ENCODE assay signal across 9 cellular contexts in the genomic region with DNA sequence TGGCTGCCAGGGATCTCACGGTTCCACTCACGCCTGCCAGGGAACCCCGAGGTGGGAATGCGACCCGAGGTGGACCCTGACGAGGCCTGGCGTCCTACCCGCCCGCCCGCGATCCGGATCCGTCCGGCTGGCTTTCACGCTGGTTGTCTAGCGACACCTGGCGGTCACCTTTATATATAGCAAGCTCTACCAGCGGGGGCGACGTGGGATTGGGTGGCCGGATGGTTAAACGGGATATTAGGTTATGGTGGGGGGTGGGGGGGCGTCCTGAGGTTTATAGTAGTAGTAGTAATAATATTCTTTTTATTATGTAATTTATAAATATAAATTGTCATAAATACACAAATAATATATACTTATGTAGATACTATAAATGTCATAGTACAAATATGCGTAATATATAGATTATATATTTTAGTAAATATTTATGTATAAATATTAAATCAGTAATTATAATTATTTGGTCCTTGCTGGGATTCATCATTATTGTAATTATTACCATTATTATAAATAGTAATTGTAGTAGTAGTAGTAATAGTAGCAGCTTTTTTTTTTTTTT.
A peak's percentile ranks its signal among the peaks of the same experiment; 100 is the strongest.
DNase-seq lines count a peak whose midpoint lies in the region; ATAC-seq and TF ChIP-seq lines count a peak whose summit lies in the region.
"Had no signal": no experiment of that assay in that cellular context is flagged by ENCODE, and none has a peak within 500 bp of the region (broad histone marks: within the 10 kb centered on the region; RNA-seq: fewer than 3 reads in every experiment).

No MANE protein-coding gene starts in this region.

- TF ChIP-seq CTCF in OCI-LY7 (conservative IDR thresholded peaks at IDR 0.05; ENCODE audit: low read length) (peak; percentile 85), epithelial cell of esophagus (IDR thresholded peaks at IDR 0.05; ENCODE audit: insufficient read depth, low read depth, low read length, missing control alignments) (peak; percentile 73)

- H3K9me3 ChIP-seq in OCI-LY7 (ENCODE audit: low read length): no peaks in the 10 kb centered on the region
- no peaks in the 10 kb centered on the region for H3K9me3 ChIP-seq in mucosa of rectum (ENCODE audit: control insufficient read depth in 2 of 2, low read length in 2 of 2)

- H2AFZ ChIP-seq in OCI-LY7 (ENCODE audit: low read length): 0 out of 2 replicates have a peak overlapping the region, but pooled peaks have one; percentile 45

- DNase-seq in DMS53 treated with DMSO at 0.1 percent for 48 hours (lab: John Stamatoyannopoulos, UW; ENCODE audit: unreplicated experiment) (peak; percentile 2), OCI-LY7 (ENCODE audit: low spot score) (peak; percentile 82), activated T-cell treated with anti-CD3 and anti-CD28 coated beads for 1 hour (ENCODE audit: low read depth) (peak; percentile 74), epithelial cell of esophagus (ENCODE audit: low read depth) (peak; percentile 68)
- DNase-seq in stimulated activated CD8-positive, alpha-beta memory T cell treated with anti-CD3 and anti-CD28 coated beads, Interleukin-4, amount 100 ng/mL, for 24 hours (ENCODE audit: low read depth): peak; percentile 61

- BruUV-seq in OCI-LY7 (replicated peaks; lab: Mats Ljungman, UMichigan): no TSS peak

- no peaks in the 10 kb centered on the region for H3K9me2 ChIP-seq in OCI-LY7 (ENCODE audit: insufficient read depth, low read length)

- CTCF ChIA-PET in OCI-LY7 (lab: Charles Lee; ENCODE audit: unreplicated experiment): interaction anchor here (1.0 kb wide), 1 partner anchor 56 kb away, joined by 7 read pairs; no protein-coding TSS in a partner anchor

- H3K4me3 ChIP-seq in OCI-LY7 (ENCODE audit: low read depth, low read length, poor library complexity, severe bottlenecking): peak overlapping the region; percentile 43
- H3K4me3 ChIP-seq in epithelial cell of esophagus (ENCODE audit: low read length): no peak overlapping the region
- H3K4me3 ChIP-seq in mucosa of rectum (ENCODE audit: low read length in 2 of 2): peak overlapping the region in 1 of 2 donors; percentile 16

- no peaks in the 10 kb centered on the region for H3K79me2 ChIP-seq in OCI-LY7 (ENCODE audit: insufficient read depth, low read depth, low read length)

- H3K4me2 ChIP-seq in OCI-LY7 (ENCODE audit: low read length): peak overlapping the region; percentile 61; the same call in 1 of the 2 replicates

- POLR2A ChIA-PET in OCI-LY7 (lab: Charles Lee): interaction anchor here (0.7 kb wide), 1 partner anchor 260 kb away, joined by 4 read pairs; a partner anchor contains a TSS

- H3K9ac ChIP-seq in mucosa of rectum (ENCODE audit: low read depth in 1 of 2, low read length in 2 of 2): peak overlapping the region; percentile 32 to 60

- peaks cover 8 to 9% of the 10 kb centered on the region in 2 donors for H3K27me3 ChIP-seq in mucosa of rectum (ENCODE audit: control insufficient read depth in 2 of 2, insufficient read depth in 2 of 2, low read length in 2 of 2)

- H3K36me3 ChIP-seq in OCI-LY7 (ENCODE audit: insufficient read depth, low read length) (no peaks in the 10 kb centered on the region), mucosa of rectum (ENCODE audit: control insufficient read depth in 2 of 2, insufficient read depth in 2 of 2, low read length in 2 of 2) (no peaks in the 10 kb centered on the region)

- H3K4me1 ChIP-seq in OCI-LY7 (ENCODE audit: insufficient read depth, low read length, poor library complexity, severe bottlenecking) (no peaks in the 10 kb centered on the region), mucosa of rectum (ENCODE audit: control insufficient read depth in 2 of 2, insufficient read depth in 2 of 2, low read length in 2 of 2) (peaks cover 0 to 5% of the 10 kb centered on the region in 2 donors)

- ATAC-seq in HG03097 (IDR thresholded peaks at IDR 0.05; ENCODE audit: low FRiP score, unreplicated experiment) (peak; percentile 74), HG03025 (IDR thresholded peaks at IDR 0.05; ENCODE audit: low FRiP score, unreplicated experiment) (no peak)

- H4K20me1 ChIP-seq in OCI-LY7 (ENCODE audit: insufficient read depth, low read length): no peaks in the 10 kb centered on the region

- intact Hi-C loops in OCI-LY7 (cut with micrococcal nuclease; ENCODE audit: unreplicated experiment): loop anchor here (1.0 to 5.0 kb wide), 4 partner anchors 56 to 386 kb away; a partner anchor contains a TSS

- no peak overlapping the region for H3K27ac ChIP-seq in OCI-LY7 (ENCODE audit: low read depth, low read length, poor library complexity, severe bottlenecking)
- no peak overlapping the region for H3K27ac ChIP-seq in mucosa of rectum (ENCODE audit: low read depth in 2 of 2, low read length in 2 of 2)
- H3K27ac ChIP-seq: epithelial cell of prostate had no signal

Comparison
In these comparisons a context has a peak if more than half of its experiments do, and no peak if none do; other contexts are left out.
1. DNase-seq: peak in every context shown above with its lines; median percentile 82 in OCI-LY7; 74 in activated T-cell treated with anti-CD3 and anti-CD28 coated beads for 1 hour; 68 in epithelial cell of esophagus; 61 in stimulated activated CD8-positive, alpha-beta memory T cell treated with anti-CD3 and anti-CD28 coated beads, Interleukin-4, amount 100 ng/mL, for 24 hours; 2 in DMS53 treated with DMSO at 0.1 percent for 48 hours.